ENCODE assay signal across 21 cellular contexts in the genomic region with DNA sequence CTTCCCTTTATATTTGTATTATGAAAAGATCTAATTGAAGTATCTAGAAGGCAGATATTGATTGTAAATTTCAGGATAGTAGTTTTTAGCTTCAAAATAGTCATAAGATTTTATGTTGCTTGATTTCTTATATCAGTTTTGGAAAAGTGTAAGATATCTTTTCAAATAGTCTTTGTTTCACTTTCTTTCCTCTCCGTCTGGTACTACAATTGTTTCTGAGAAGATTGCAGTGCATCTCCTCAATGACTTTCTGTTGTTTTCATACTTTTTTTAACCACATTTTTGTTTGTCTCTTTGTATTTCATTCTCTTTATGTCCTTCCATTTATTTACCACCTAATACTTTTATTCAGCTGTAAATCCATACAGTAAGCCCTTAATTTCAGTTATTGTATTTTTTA.
DNase-seq lines count a peak whose midpoint lies in the region; ATAC-seq and TF ChIP-seq lines count a peak whose summit lies in the region.
"Had no signal": no experiment of that assay in that cellular context is flagged by ENCODE, and none has a peak within 500 bp of the region (broad histone marks: within the 10 kb centered on the region; RNA-seq: fewer than 3 reads in every experiment).

No MANE protein-coding gene starts in this region.

- peak overlapping the region; percentile 73 for H2AFZ ChIP-seq in OCI-LY3 (ENCODE audit: low read depth, low read length)

- peak; percentile 79 for ATAC-seq in GM18867 (IDR thresholded peaks at IDR 0.05; ENCODE audit: unreplicated experiment)
- no peak for ATAC-seq in central memory CD8-positive, alpha-beta T cell (replicated peaks; ENCODE audit: extremely low read depth, poor library complexity, severe bottlenecking)
- no peak for ATAC-seq in GM21576 (IDR thresholded peaks at IDR 0.05; ENCODE audit: unreplicated experiment)
- ATAC-seq: esophagus mucosa, GM12878, heart left ventricle, pancreas had no signal

- H3K27me3 ChIP-seq in OCI-LY3 (ENCODE audit: low read depth, low read length) (no peaks in the 10 kb centered on the region), dorsolateral prefrontal cortex (no peaks in the 10 kb centered on the region)
- H3K27me3 ChIP-seq: heart left ventricle, pancreas, upper lobe of left lung had no signal

- H3K36me3 Mint-ChIP-seq in central memory CD8-positive, alpha-beta T cell (ENCODE audit: insufficient read depth): peaks cover 2% of the 10 kb centered on the region
- H3K36me3 Mint-ChIP-seq: brain had no signal

- H3K36me3 ChIP-seq in OCI-LY3 (replicated peaks; ENCODE audit: low read depth, low read length): no peaks in the 10 kb centered on the region
- H3K36me3 ChIP-seq: heart left ventricle, pancreas, upper lobe of left lung had no signal

- peak overlapping the region; percentile 62 for H3K4me2 ChIP-seq in OCI-LY3 (ENCODE audit: low read length)

- no peaks in the 10 kb centered on the region for H3K27me3 Mint-ChIP-seq in central memory CD8-positive, alpha-beta T cell
- H3K27me3 Mint-ChIP-seq: brain; dendritic cell treated with granulocyte-macrophage colony-stimulating factor and Interleukin-4, amounts not matched to agents 40 ng/mL and 50 ng/mL, for 4 days had no signal

- no peak for TF ChIP-seq CTCF in OCI-LY3 (IDR thresholded peaks at IDR 0.05; ENCODE audit: low read depth, low read length)
- TF ChIP-seq CTCF in dorsolateral prefrontal cortex (IDR thresholded peaks at IDR 0.05 in 54 of 56, conservative IDR thresholded peaks at IDR 0.05 in 2 of 56; ENCODE audit: low read depth in 1 of 56, partially characterized antibody in 56 of 56): no peak

- H3K79me2 ChIP-seq in OCI-LY3 (ENCODE audit: low read length): no peaks in the 10 kb centered on the region

- H3K4me3 Mint-ChIP-seq in central memory CD8-positive, alpha-beta T cell: peak overlapping the region; percentile 43
- H3K4me3 Mint-ChIP-seq: brain; dendritic cell treated with granulocyte-macrophage colony-stimulating factor and Interleukin-4, amounts not matched to agents 40 ng/mL and 50 ng/mL, for 4 days had no signal

- peak overlapping the region; percentile 43 for H3K4me3 ChIP-seq in OCI-LY3 (ENCODE audit: low read length)
- peak overlapping the region in 4 of 59 donors; percentile 20 to 37 (median 32) for H3K4me3 ChIP-seq in dorsolateral prefrontal cortex
- H3K4me3 ChIP-seq: GM12878, heart left ventricle, pancreas, upper lobe of left lung had no signal

- H4K20me1 ChIP-seq in OCI-LY3 (ENCODE audit: insufficient read depth, low read length): no peaks in the 10 kb centered on the region

- no peak overlapping the region for H3K9ac ChIP-seq in OCI-LY3 (ENCODE audit: low read length)

- H3K9me3 Mint-ChIP-seq in central memory CD8-positive, alpha-beta T cell: no peaks in the 10 kb centered on the region
- H3K9me3 Mint-ChIP-seq: brain; dendritic cell treated with granulocyte-macrophage colony-stimulating factor and Interleukin-4, amounts not matched to agents 40 ng/mL and 50 ng/mL, for 4 days had no signal

- peak; percentile 6 for DNase-seq in NOMO-1 treated with DMSO at 0.1 percent for 48 hours (lab: John Stamatoyannopoulos, UW; ENCODE audit: unreplicated experiment)
- DNase-seq in NOMO-1 (lab: John Stamatoyannopoulos, UW; ENCODE audit: unreplicated experiment in 2 of 2): no peak
- no peak for DNase-seq in central memory CD8-positive, alpha-beta T cell (ENCODE audit: low spot score in 2 of 2)
- no peak for DNase-seq in dorsolateral prefrontal cortex
- DNase-seq in midbrain (lab: John Stamatoyannopoulos, UW): no peak
- DNase-seq: heart left ventricle; IMR-90; NCI-H1105; NCI-H82; pancreas; RPMI8226; stimulated activated CD4-positive, alpha-beta T cell treated with anti-CD3 and anti-CD28 coated beads, Interleukin-4, amount 100 ng/mL, for 24 hours; upper lobe of left lung had no signal

- peaks cover 5% of the 10 kb centered on the region for H3K4me1 Mint-ChIP-seq in central memory CD8-positive, alpha-beta T cell
- H3K4me1 Mint-ChIP-seq: brain had no signal

- peaks cover 16% of the 10 kb centered on the region for H3K4me1 ChIP-seq in OCI-LY3 (ENCODE audit: low read length)
- H3K4me1 ChIP-seq: heart left ventricle, pancreas, upper lobe of left lung had no signal

- H3K27ac ChIP-seq in OCI-LY3 (ENCODE audit: low read length) (no peak overlapping the region), dorsolateral prefrontal cortex (no peak overlapping the region)
- H3K27ac ChIP-seq: 22Rv1, heart left ventricle, pancreas, upper lobe of left lung had no signal

- H3K9me3 ChIP-seq in OCI-LY3 (ENCODE audit: insufficient read depth, low read length): no peaks in the 10 kb centered on the region
- H3K9me3 ChIP-seq: heart left ventricle, pancreas, upper lobe of left lung had no signal

- intact Hi-C loops in dorsolateral prefrontal cortex (cut with DNase I): no loop called here

- H3K27ac Mint-ChIP-seq in central memory CD8-positive, alpha-beta T cell (ENCODE audit: low read depth): peak overlapping the region; percentile 33
- H3K27ac Mint-ChIP-seq: brain; dendritic cell treated with granulocyte-macrophage colony-stimulating factor and Interleukin-4, amounts not matched to agents 40 ng/mL and 50 ng/mL, for 4 days had no signal
